8 cellular contexts compared by ENCODE assay signal in the genomic region with DNA sequence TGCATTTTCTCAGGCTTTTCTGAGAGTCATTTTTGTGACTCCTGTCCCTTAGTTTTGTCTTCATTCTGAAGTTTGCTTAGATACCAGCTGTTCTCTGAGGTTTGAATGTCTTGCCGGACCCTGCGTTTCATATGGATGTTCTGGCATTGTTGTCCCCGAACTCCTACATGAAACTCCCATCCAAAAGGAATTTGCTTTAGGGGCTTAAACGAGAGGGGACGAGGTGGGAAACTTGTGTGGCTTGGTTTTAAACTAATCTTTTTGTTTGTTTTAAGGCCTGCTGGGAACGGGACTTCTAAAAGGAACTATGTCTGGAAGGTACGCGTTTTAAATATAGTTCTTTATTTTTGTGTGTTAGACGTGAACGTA. TPM values are rescaled to one million over a fixed set of nuclear protein-coding genes. Genes with fewer than 3 reads are reported as not detected.
A peak's percentile ranks its signal among the peaks of the same experiment; 100 is the strongest.
DNase-seq lines count a peak whose midpoint lies in the region; ATAC-seq and TF ChIP-seq lines count a peak whose summit lies in the region.

No MANE protein-coding gene starts in this region.

- peak overlapping the region; percentile 94 for H3K27ac Mint-ChIP-seq in dendritic cell treated with granulocyte-macrophage colony-stimulating factor and Interleukin-4, amounts not matched to agents 40 ng/mL and 50 ng/mL, for 4 days
- peak overlapping the region; percentile 99 for H3K27ac Mint-ChIP-seq in nephron

- H3K4me1 Mint-ChIP-seq in dendritic cell treated with granulocyte-macrophage colony-stimulating factor and Interleukin-4, amounts not matched to agents 40 ng/mL and 50 ng/mL, for 4 days (ENCODE audit: low read depth) = peaks cover 41% of the 10 kb centered on the region
- H3K4me1 Mint-ChIP-seq in nephron = peaks cover 23% of the 10 kb centered on the region

- peaks cover 59% of the 10 kb centered on the region for H3K36me3 Mint-ChIP-seq in dendritic cell treated with granulocyte-macrophage colony-stimulating factor and Interleukin-4, amounts not matched to agents 40 ng/mL and 50 ng/mL, for 4 days (ENCODE audit: low read depth)
- peaks cover 42% of the 10 kb centered on the region for H3K36me3 Mint-ChIP-seq in nephron (ENCODE audit: low read depth)

- intact Hi-C loops in dendritic cell treated with granulocyte-macrophage colony-stimulating factor and Interleukin-4, amounts not matched to agents 40 ng/mL and 50 ng/mL, for 4 days (cut with micrococcal nuclease) = loop anchor here (1.0 kb wide), 1 partner anchor 10 kb away; a partner anchor contains a TSS

- POLR2A ChIA-PET in BJ (lab: Charles Lee) = no interaction called here

- no peak for ATAC-seq in HG02970 (IDR thresholded peaks at IDR 0.05; ENCODE audit: low FRiP score, unreplicated experiment)
- ATAC-seq in left lobe of liver = no peak

- H3K4me3 ChIP-seq in BJ (ENCODE audit: low read depth, low read length) = peak overlapping the region; percentile 73
- H3K4me3 ChIP-seq in LNCaP clone FGC (ENCODE audit: low read depth, low read length) = peak overlapping the region; percentile 97

- peak overlapping the region; percentile 99 for H3K4me3 Mint-ChIP-seq in dendritic cell treated with granulocyte-macrophage colony-stimulating factor and Interleukin-4, amounts not matched to agents 40 ng/mL and 50 ng/mL, for 4 days
- peak overlapping the region; percentile 97 to 98 (median 98) for H3K4me3 Mint-ChIP-seq in nephron

- CTCF ChIA-PET in BJ (lab: Yijun Ruan, JAX) = no interaction called here

- no peaks in the 10 kb centered on the region for H3K27me3 ChIP-seq in BJ (ENCODE audit: control insufficient read depth, insufficient read depth, low read length)

- no peak for TF ChIP-seq CTCF in BJ (IDR thresholded peaks at IDR 0.05; ENCODE audit: insufficient read depth, low read depth, low read length)
- TF ChIP-seq CTCF in LNCaP clone FGC (IDR thresholded peaks at IDR 0.05; ENCODE audit: control insufficient read depth, extremely low read depth, insufficient read depth) = no peak
- TF ChIP-seq CTCF in nephron (IDR thresholded peaks at IDR 0.05; ENCODE audit: unreplicated experiment in 3 of 3) = no peak

- peaks cover 12% of the 10 kb centered on the region for H3K36me3 ChIP-seq in BJ (ENCODE audit: control insufficient read depth, insufficient read depth, low read length)

- peaks cover 1% of the 10 kb centered on the region for H3K27me3 Mint-ChIP-seq in dendritic cell treated with granulocyte-macrophage colony-stimulating factor and Interleukin-4, amounts not matched to agents 40 ng/mL and 50 ng/mL, for 4 days
- H3K27me3 Mint-ChIP-seq in nephron (ENCODE audit: low read depth) = no peaks in the 10 kb centered on the region

- DNase-seq in BJ (ENCODE audit: low read depth) (no peak), LNCaP clone FGC (ENCODE audit: low read depth) (no peak), putamen (ENCODE audit: low spot score) (no peak), HT-29 (ENCODE audit: low spot score) (no peak), left lobe of liver (ENCODE audit: low spot score) (no peak)

- no peaks in the 10 kb centered on the region for H3K9me3 Mint-ChIP-seq in dendritic cell treated with granulocyte-macrophage colony-stimulating factor and Interleukin-4, amounts not matched to agents 40 ng/mL and 50 ng/mL, for 4 days
- H3K9me3 Mint-ChIP-seq in nephron = no peaks in the 10 kb centered on the region

RNA-seq across cellular contexts. Expression of a gene that starts 0.7 kb away (rescaled TPM):
- 507 and 1,233 TPM in 2 replicates for polyA plus RNA-seq in BJ (2011; rRNA removed)
- 69.8 and 81.7 TPM in 2 replicates for polyA minus RNA-seq in BJ (2011; rRNA and poly(A)+ RNA removed)
- 587 and 710 TPM in 2 replicates for total RNA-seq in HT-29 (2014; rRNA removed; shearing (Covaris generic))
- total RNA-seq in left lobe of liver = 232 TPM

RNA-seq across cellular contexts. Expression of a gene that starts 9.4 kb away (rescaled TPM):
- polyA plus RNA-seq in BJ (2011; rRNA removed) = 4.5 and 5.2 TPM in 2 replicates
- polyA minus RNA-seq in BJ (2011; rRNA and poly(A)+ RNA removed) = 5.9 and 6.6 TPM in 2 replicates
- 1.1 and 1.3 TPM in 2 replicates for total RNA-seq in HT-29 (2014; rRNA removed; shearing (Covaris generic))
- total RNA-seq in left lobe of liver = 2.7 TPM
